Comparison of ENCODE assay signal across 23 cellular contexts in genomic region chr15:52150043-52150825, GRCh38. TPM values are rescaled to one million over a fixed set of nuclear protein-coding genes. Genes with fewer than 3 reads are reported as not detected.
"Had no signal": no experiment of that assay in that cellular context is flagged by ENCODE, and none has a peak within 500 bp of the region (broad histone marks: within the 10 kb centered on the region; RNA-seq: fewer than 3 reads in every experiment).

No MANE protein-coding gene starts in this region.

- H3K4me3 Mint-ChIP-seq: activated B cell treated with CpG ODN at 0.5 μM for 24 hours; activated CD4-positive, alpha-beta T cell treated with anti-CD3 and anti-CD28 coated beads for 36 hours; activated naive CD4-positive, alpha-beta T cell treated with anti-CD3 and anti-CD28 coated beads for 36 hours; activated naive CD8-positive, alpha-beta T cell treated with anti-CD3 and anti-CD28 coated beads, Interleukin-2, amount 10 ng/mL, durations not matched to agents 7 days and 5 days; memory B cell; stimulated activated naive CD8-positive, alpha-beta T cell treated with anti-CD3 and anti-CD28 coated beads, Interleukin-15, Interleukin-2, amounts not matched to agents 100 ng/mL and 50 ng/mL, for 24 hours; T-cell had no signal

- H3K9me3 Mint-ChIP-seq: activated B cell treated with CpG ODN at 0.5 μM for 24 hours; activated naive CD4-positive, alpha-beta T cell treated with anti-CD3 and anti-CD28 coated beads for 36 hours; activated naive CD8-positive, alpha-beta T cell treated with anti-CD3 and anti-CD28 coated beads, Interleukin-2, amount 10 ng/mL, durations not matched to agents 7 days and 5 days; memory B cell; stimulated activated naive CD8-positive, alpha-beta T cell treated with anti-CD3 and anti-CD28 coated beads, Interleukin-15, Interleukin-2, amounts not matched to agents 100 ng/mL and 50 ng/mL, for 24 hours; T-cell had no signal

- H3K36me3 ChIP-seq: breast epithelium, colonic mucosa, gastrocnemius medialis had no signal

- DNase-seq: activated B cell treated with CpG ODN at 0.5 μM for 24 hours; activated CD4-positive, alpha-beta T cell treated with anti-CD3 and anti-CD28 coated beads for 36 hours; activated CD4-positive, alpha-beta T cell treated with anti-CD3 and anti-CD28 coated beads, Interleukin-2, amount 50 U/mL, for 4 hours; activated CD8-positive, alpha-beta memory T cell treated with anti-CD3 and anti-CD28 coated beads for 24 hours; activated effector memory CD4-positive, alpha-beta T cell treated with Interleukin-2 at 50 U/mL for 16 hours; activated naive CD4-positive, alpha-beta T cell treated with anti-CD3 and anti-CD28 coated beads for 36 hours; activated naive CD8-positive, alpha-beta T cell treated with anti-CD3 and anti-CD28 coated beads, Interleukin-2, amount 10 ng/mL, durations not matched to agents 7 days and 5 days; amniotic stem cell; colonic mucosa; dorsolateral prefrontal cortex; esophagus squamous epithelium; gastrocnemius medialis; heart left ventricle; occipital lobe; spleen; stimulated activated CD4-positive, alpha-beta T cell treated with anti-CD3 and anti-CD28 coated beads, Interleukin-4, amount 100 ng/mL, for 1 hour; T-cell had no signal

- H3K27ac Mint-ChIP-seq: activated CD4-positive, alpha-beta T cell treated with anti-CD3 and anti-CD28 coated beads for 36 hours; activated naive CD4-positive, alpha-beta T cell treated with anti-CD3 and anti-CD28 coated beads for 36 hours; activated naive CD8-positive, alpha-beta T cell treated with anti-CD3 and anti-CD28 coated beads, Interleukin-2, amount 10 ng/mL, durations not matched to agents 7 days and 5 days; stimulated activated naive CD8-positive, alpha-beta T cell treated with anti-CD3 and anti-CD28 coated beads, Interleukin-15, Interleukin-2, amounts not matched to agents 100 ng/mL and 50 ng/mL, for 24 hours; T-cell had no signal

- H3K4me3 ChIP-seq: breast epithelium, colonic mucosa, dorsolateral prefrontal cortex, esophagus squamous epithelium, gastrocnemius medialis, heart left ventricle, spleen, tibial nerve had no signal

- H3K4me1 ChIP-seq: breast epithelium, colonic mucosa, esophagus squamous epithelium, gastrocnemius medialis, heart left ventricle, spleen, tibial nerve had no signal

- H3K27ac ChIP-seq: breast epithelium, colonic mucosa, dorsolateral prefrontal cortex, esophagus squamous epithelium, gastrocnemius medialis, heart left ventricle, spleen, tibial nerve had no signal

- H3K27me3 ChIP-seq: breast epithelium, colonic mucosa, dorsolateral prefrontal cortex, esophagus squamous epithelium, gastrocnemius medialis, heart left ventricle, spleen, tibial nerve had no signal

- ATAC-seq: activated CD4-positive, alpha-beta T cell treated with anti-CD3 and anti-CD28 coated beads for 36 hours; gastrocnemius medialis; T-cell had no signal

- H3K4me1 Mint-ChIP-seq: activated CD4-positive, alpha-beta T cell treated with anti-CD3 and anti-CD28 coated beads for 36 hours had no signal

- H3K9me3 ChIP-seq: breast epithelium, colonic mucosa, esophagus squamous epithelium, gastrocnemius medialis, spleen, tibial nerve had no signal

- H3K27me3 Mint-ChIP-seq: activated B cell treated with CpG ODN at 0.5 μM for 24 hours; activated CD4-positive, alpha-beta T cell treated with anti-CD3 and anti-CD28 coated beads for 36 hours; activated naive CD8-positive, alpha-beta T cell treated with anti-CD3 and anti-CD28 coated beads, Interleukin-2, amount 10 ng/mL, durations not matched to agents 7 days and 5 days; memory B cell; stimulated activated naive CD8-positive, alpha-beta T cell treated with anti-CD3 and anti-CD28 coated beads, Interleukin-15, Interleukin-2, amounts not matched to agents 100 ng/mL and 50 ng/mL, for 24 hours; T-cell had no signal

RNA-seq across cellular contexts. Expression of gene BCL2L10, which starts 37.7 kb away (rescaled TPM):
- total RNA-seq: activated CD4-positive, alpha-beta T cell treated with anti-CD3 and anti-CD28 coated beads for 36 hours; activated naive CD4-positive, alpha-beta T cell treated with anti-CD3 and anti-CD28 coated beads for 36 hours; gastrocnemius medialis; mononuclear cell; tibial nerve; urinary bladder had no signal
